8 cellular contexts compared by ENCODE assay signal in the genomic region with DNA sequence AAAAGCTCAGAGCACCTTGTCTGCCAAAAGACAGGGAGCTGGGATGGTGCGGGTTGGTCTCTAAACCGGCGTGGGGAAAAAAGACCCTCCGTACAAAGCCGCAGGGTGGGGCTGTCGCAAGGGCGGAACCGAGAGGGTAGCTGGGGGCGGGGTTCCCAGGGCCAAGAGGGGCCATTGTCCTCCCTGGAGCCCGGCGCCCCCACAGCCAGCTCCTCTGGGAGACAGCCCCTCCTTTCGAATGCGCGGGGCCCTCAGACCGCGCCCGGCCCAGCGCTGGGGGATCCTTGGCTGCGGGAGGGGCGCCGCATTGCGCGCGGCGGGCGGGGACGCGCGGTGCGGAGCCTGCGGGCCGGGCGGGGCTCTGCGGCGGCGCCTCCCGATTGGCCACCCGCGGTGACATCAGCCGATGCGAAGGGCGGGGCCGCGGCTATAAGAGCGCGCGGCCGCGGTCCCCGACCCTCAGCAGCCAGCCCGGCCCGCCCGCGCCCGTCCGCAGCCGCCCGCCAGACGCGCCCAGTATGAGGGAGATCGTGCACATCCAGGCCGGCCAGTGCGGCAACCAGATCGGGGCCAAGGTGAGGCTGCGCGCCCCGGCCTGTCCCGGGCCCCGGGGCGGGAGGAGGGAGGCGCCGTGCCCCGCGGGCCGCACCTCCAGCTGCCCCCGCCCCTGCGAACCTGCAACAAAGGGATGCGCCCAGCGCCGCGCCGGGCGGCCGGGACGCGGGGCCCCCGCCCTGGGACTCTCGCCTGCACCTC. TPM values are rescaled to one million over a fixed set of nuclear protein-coding genes. Genes with fewer than 3 reads are reported as not detected.
DNase-seq lines count a peak whose midpoint lies in the region; ATAC-seq and TF ChIP-seq lines count a peak whose summit lies in the region.

TUBB3 (plus strand) TSS at position 459 of the 756 bp plus-strand sequence; CDS start at position 519, 60 bp downstream.

- H3K36me3 ChIP-seq in CD4-positive, alpha-beta memory T cell (ENCODE audit: insufficient read depth, low read length): no peaks in the 10 kb centered on the region
- H3K36me3 ChIP-seq in muscle layer of colon (ENCODE audit: insufficient read depth, low read length): no peaks in the 10 kb centered on the region
- H3K36me3 ChIP-seq in uterus: no peaks in the 10 kb centered on the region

- no peaks in the 10 kb centered on the region for H3K9me3 ChIP-seq in CD4-positive, alpha-beta memory T cell (ENCODE audit: control insufficient read depth in 1 of 2, low read length in 2 of 2)
- H3K9me3 ChIP-seq in muscle layer of colon (ENCODE audit: low read length) (no peaks in the 10 kb centered on the region), uterus (no peaks in the 10 kb centered on the region)

- TF ChIP-seq CTCF in fibroblast of mammary gland (conservative IDR thresholded peaks at IDR 0.05; ENCODE audit: control insufficient read depth, insufficient read depth, low read depth, low read length) (no peak), uterus (IDR thresholded peaks at IDR 0.05) (no peak)

- H3K4me1 ChIP-seq in CD4-positive, alpha-beta memory T cell (ENCODE audit: insufficient read depth, low read length): peaks cover 72% of the 10 kb centered on the region
- peaks cover 18% of the 10 kb centered on the region for H3K4me1 ChIP-seq in muscle layer of colon (ENCODE audit: insufficient read depth, low read length)
- H3K4me1 ChIP-seq in uterus: peaks cover 3 to 44% of the 10 kb centered on the region in 2 donors

- intact Hi-C loops in CD4-positive, alpha-beta memory T cell (cut with micrococcal nuclease): no loop called here
- intact Hi-C loops in uterus (cut with DNase I; ENCODE audit: low total_unique reads): no loop called here

- no peak within 1 kb of the TSS for H3K27ac ChIP-seq in CD4-positive, alpha-beta memory T cell (ENCODE audit: low read depth, low read length)
- H3K27ac ChIP-seq in muscle layer of colon (ENCODE audit: low read depth, low read length): peak within 1 kb of the TSS; percentile 68
- peak within 1 kb of the TSS; percentile 59 to 80 for H3K27ac ChIP-seq in uterus

- TF ChIP-seq POLR2A in uterus (IDR thresholded peaks at IDR 0.05): peak; percentile 58 to 70

- CTCF ChIA-PET in CD4-positive, alpha-beta memory T cell (lab: Charles Lee; ENCODE audit: partially characterized antibody): no interaction called here

- peak; percentile 33 to 47 for ATAC-seq in activated T-cell treated with anti-CD3 and anti-CD28 coated beads, Interleukin-2, amount 50 U/mL, for 4 hours
- no peak for ATAC-seq in GM18858 (IDR thresholded peaks at IDR 0.05; ENCODE audit: unreplicated experiment)

- H3K27me3 ChIP-seq in CD4-positive, alpha-beta memory T cell (ENCODE audit: insufficient read depth, low read length): peaks cover 16% of the 10 kb centered on the region
- H3K27me3 ChIP-seq in muscle layer of colon (ENCODE audit: control insufficient read depth in 1 of 2, insufficient read depth in 2 of 2, low read length in 2 of 2) (peaks cover 11 to 38% of the 10 kb centered on the region in 2 donors), uterus (peaks cover 0 to 20% of the 10 kb centered on the region in 2 donors)

- H3K4me1 Mint-ChIP-seq in CD4-positive, alpha-beta memory T cell: peaks cover 18 to 44% (median 30%) of the 10 kb centered on the region in 4 donors
- peaks cover 39% of the 10 kb centered on the region for H3K4me1 Mint-ChIP-seq in activated T-cell treated with anti-CD3 and anti-CD28 coated beads, Interleukin-2, amount 50 U/mL, for 4 hours (ENCODE audit: low read depth)

- H3K9me3 Mint-ChIP-seq in CD4-positive, alpha-beta memory T cell: peaks cover 0 to 2% (median 0%) of the 10 kb centered on the region in 8 donors
- no peaks in the 10 kb centered on the region for H3K9me3 Mint-ChIP-seq in activated T-cell treated with anti-CD3 and anti-CD28 coated beads, Interleukin-2, amount 50 U/mL, for 4 hours

- H3K27me3 Mint-ChIP-seq in CD4-positive, alpha-beta memory T cell: peaks cover 4 to 19% of the 10 kb centered on the region in 2 donors
- peaks cover 44% of the 10 kb centered on the region for H3K27me3 Mint-ChIP-seq in activated T-cell treated with anti-CD3 and anti-CD28 coated beads, Interleukin-2, amount 50 U/mL, for 4 hours (ENCODE audit: low read depth)

- H3K9ac ChIP-seq in muscle layer of colon (ENCODE audit: low read length): no peak within 1 kb of the TSS

- peak within 1 kb of the TSS; percentile 35 to 74 (median 62) for H3K4me3 Mint-ChIP-seq in CD4-positive, alpha-beta memory T cell
- H3K4me3 Mint-ChIP-seq in activated T-cell treated with anti-CD3 and anti-CD28 coated beads, Interleukin-2, amount 50 U/mL, for 4 hours: peak within 1 kb of the TSS; percentile 60

- no peaks in the 10 kb centered on the region for H3K36me3 Mint-ChIP-seq in CD4-positive, alpha-beta memory T cell
- H3K36me3 Mint-ChIP-seq in activated T-cell treated with anti-CD3 and anti-CD28 coated beads, Interleukin-2, amount 50 U/mL, for 4 hours (ENCODE audit: insufficient read depth): no peaks in the 10 kb centered on the region

- peak in 1 of 5 donors; percentile 14 for DNase-seq in CD4-positive, alpha-beta memory T cell
- DNase-seq in GM19238 (ENCODE audit: insufficient read length, low spot score): peak; percentile 71
- peak; percentile 57 for DNase-seq in NCI-H2196 (lab: John Stamatoyannopoulos, UW; ENCODE audit: unreplicated experiment)
- DNase-seq in activated T-cell treated with anti-CD3 and anti-CD28 coated beads, Interleukin-2, amount 50 U/mL, for 4 hours: no peak
- DNase-seq in fibroblast of mammary gland (ENCODE audit: low read depth): peak; percentile 66
- peak in 1 of 2 donors; percentile 56 for DNase-seq in uterus

- no peak within 1 kb of the TSS for H3K4me3 ChIP-seq in CD4-positive, alpha-beta memory T cell (ENCODE audit: low read length in 2 of 2)
- H3K4me3 ChIP-seq in fibroblast of mammary gland (ENCODE audit: control insufficient read depth, low read depth, low read length) (peak within 1 kb of the TSS; percentile 79), muscle layer of colon (ENCODE audit: low read depth in 1 of 2, low read length in 2 of 2) (peak within 1 kb of the TSS; percentile 49), uterus (peak within 1 kb of the TSS; percentile 37 to 47)

- POLR2A ChIA-PET in CD4-positive, alpha-beta memory T cell (lab: Charles Lee; ENCODE audit: partially characterized antibody): interaction anchor here (1.0 to 1.6 kb wide), 3 partner anchors 10 to 15 kb away, joined by 3 to 8 read pairs (median 4); no protein-coding TSS in a partner anchor

- peak within 1 kb of the TSS in 1 of 7 donors; percentile 42 for H3K27ac Mint-ChIP-seq in CD4-positive, alpha-beta memory T cell

RNA-seq across cellular contexts. Expression of gene TUBB3, which starts in this region (rescaled TPM):
- under 1 TPM in 1 of 2 experiments, not detected in 1; 0.73 TPM for total RNA-seq in CD4-positive, alpha-beta memory T cell
- polyA plus RNA-seq in CD4-positive, alpha-beta memory T cell: not detected
- total RNA-seq in activated T-cell treated with anti-CD3 and anti-CD28 coated beads, Interleukin-2, amount 50 U/mL, for 4 hours: under 1 TPM; 0.65 to 0.68 (median 0.66) TPM
- 10 to 100 TPM in 1 of 4 donors, under 1 TPM in 1, not detected in 2; 0.88 to 28.6 TPM for total RNA-seq in uterus

Comparison
In these comparisons a context has a peak if more than half of its experiments do, and no peak if none do; other contexts are left out.
1. Peak in ATAC-seq in activated T-cell treated with anti-CD3 and anti-CD28 coated beads, Interleukin-2, amount 50 U/mL, for 4 hours; RNA of the gene not detected or under 1 TPM.
2. H3K4me3 ChIP-seq: peak in fibroblast of mammary gland (single experiment), muscle layer of colon (2 of 2) and uterus (2 of 2); none in CD4-positive, alpha-beta memory T cell (0 of 2).